In the genomic region with DNA sequence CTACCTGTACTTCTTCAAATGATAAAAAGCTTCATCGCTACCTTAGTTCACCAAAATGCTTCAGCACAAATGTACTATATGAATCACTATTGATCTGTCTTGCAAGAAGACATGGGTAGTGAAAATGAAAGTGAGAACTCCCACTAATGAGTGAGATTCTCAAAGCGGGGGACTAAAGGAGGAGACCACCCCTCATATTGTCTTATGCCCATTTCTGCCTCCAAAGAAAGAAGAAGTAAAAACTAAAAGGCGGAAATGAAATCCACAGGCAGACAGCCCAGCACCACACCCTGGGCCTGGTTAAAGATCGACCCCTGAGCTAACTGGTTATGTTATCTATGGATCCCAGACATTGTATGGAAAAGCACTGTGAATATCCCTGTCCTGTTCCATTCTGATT, we compare ENCODE assay signal across 1 cellular context.
TF ChIP-seq lines count a peak whose summit lies in the region.

No MANE protein-coding gene starts in this region.

TF ChIP-seq in K562, 482 proteins besides CTCF, POLR2A, EP300 and RAD21:
- peak; percentile 79 for TF ChIP-seq CBX5 (IDR thresholded peaks at IDR 0.05; ENCODE audit: borderline replicate concordance, low read depth)
- TF ChIP-seq CBX3 (IDR thresholded peaks at IDR 0.05; ENCODE audit: borderline replicate concordance in 1 of 2, low read length in 2 of 2) = peak in 1 of 2 experiments; percentile 86; a peak in 2 of 3 replicates
- TF ChIP-seq TRIM24 (IDR thresholded peaks at IDR 0.05) = peak; percentile 45 to 76
- TF ChIP-seq TRIM28 (IDR thresholded peaks at IDR 0.05) = peak; percentile 87
- peak; percentile 48; the same call in 1 of the 2 replicates for TF ChIP-seq ZNF274 (IDR thresholded peaks at IDR 0.05; ENCODE audit: borderline replicate concordance, low read depth, low read length)
- TF ChIP-seq, protein P1, sequence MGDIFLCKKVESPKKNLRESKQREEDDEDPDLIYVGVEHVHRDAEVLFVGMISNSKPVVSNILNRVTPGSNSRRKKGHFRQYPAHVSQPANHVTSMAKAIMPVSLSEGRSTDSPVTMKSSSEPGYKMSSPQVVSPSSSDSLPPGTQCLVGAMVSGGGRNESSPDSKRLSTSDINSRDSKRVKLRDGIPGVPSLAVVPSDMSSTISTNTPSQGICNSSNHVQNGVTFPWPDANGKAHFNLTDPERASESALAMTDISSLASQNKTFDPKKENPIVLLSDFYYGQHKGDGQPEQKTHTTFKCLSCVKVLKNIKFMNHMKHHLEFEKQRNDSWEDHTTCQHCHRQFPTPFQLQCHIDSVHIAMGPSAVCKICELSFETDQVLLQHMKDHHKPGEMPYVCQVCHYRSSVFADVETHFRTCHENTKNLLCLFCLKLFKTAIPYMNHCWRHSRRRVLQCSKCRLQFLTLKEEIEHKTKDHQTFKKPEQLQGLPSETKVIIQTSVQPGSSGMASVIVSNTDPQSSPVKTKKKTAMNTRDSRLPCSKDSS (IDR thresholded peaks at IDR 0.05; ENCODE audit: low read depth, partially characterized antibody) = peak; percentile 24
TF ChIP-seq in K562: peak in this region for 6; not testable (repeated sequence) for 476.
